ENCODE assay signal across 22 cellular contexts in genomic region chr4:5463936-5464650, GRCh38.
"Had no signal": no experiment of that assay in that cellular context is flagged by ENCODE, and none has a peak within 500 bp of the region (broad histone marks: within the 10 kb centered on the region; RNA-seq: fewer than 3 reads in every experiment).

No MANE protein-coding gene starts in this region.

- H3K9me3 ChIP-seq: colonic mucosa, left ventricle myocardium inferior, ovary, right atrium auricular region, sigmoid colon, stomach, thoracic aorta, uterus had no signal

- H3K36me3 Mint-ChIP-seq: naive B cell had no signal

- H3K27ac ChIP-seq: colonic mucosa, left ventricle myocardium inferior, ovary, right atrium auricular region, sigmoid colon, skin epidermis, stomach, thoracic aorta, uterus had no signal

- H3K27me3 Mint-ChIP-seq: naive B cell had no signal

- H3K9me3 Mint-ChIP-seq: nephron had no signal

- H3K4me1 Mint-ChIP-seq: naive B cell, nephron had no signal

- H3K27me3 ChIP-seq: colonic mucosa, ovary, right atrium auricular region, sigmoid colon, stomach, uterus had no signal

- FAIRE-seq: endothelial cell of umbilical vein had no signal

- H3K27ac Mint-ChIP-seq: nephron had no signal

- H3K36me3 ChIP-seq: colonic mucosa, left ventricle myocardium inferior, ovary, right atrium auricular region, sigmoid colon, thoracic aorta, uterus had no signal

- DNase-seq: colonic mucosa; dermis blood vessel endothelial cell; erythroblast; foreskin melanocyte; hippocampal formation; left ventricle myocardium inferior; mesenchymal stem cell; naive B cell; ovary; sigmoid colon; stimulated activated CD4-positive, alpha-beta T cell treated with anti-CD3 and anti-CD28 coated beads, Interleukin-12 subunit alpha, Interleukin-12 subunit beta, amount 100 ng/mL, for 4 hours; stimulated activated naive CD4-positive, alpha-beta T cell; stomach; substantia nigra; trophoblast cell; uterus had no signal

- H3K4me1 ChIP-seq: colonic mucosa, left ventricle myocardium inferior, right atrium auricular region, sigmoid colon, stomach, uterus had no signal

- H3K4me3 Mint-ChIP-seq: naive B cell, nephron had no signal

- H3K4me3 ChIP-seq: colonic mucosa, left ventricle myocardium inferior, lung, ovary, right atrium auricular region, sigmoid colon, skin epidermis, stomach, thoracic aorta, uterus had no signal
